ENCODE assay signal across 1 cellular context in genomic region chr7:57201895-57202210, GRCh38.
TF ChIP-seq lines count a peak whose summit lies in the region.

No MANE protein-coding gene starts in this region.

TF ChIP-seq in GM23338, 12 proteins besides CTCF, POLR2A, EP300 and RAD21 (continued from another document):
- TF ChIP-seq ZNF462 (CRISPR knock-in tag; IDR thresholded peaks at IDR 0.05), result no peak
- no peak for TF ChIP-seq ZNF114 (CRISPR knock-in tag; IDR thresholded peaks at IDR 0.05)
- TF ChIP-seq ETS1 (IDR thresholded peaks at IDR 0.05), result no peak
- no peak for TF ChIP-seq NANOG (IDR thresholded peaks at IDR 0.05; ENCODE audit: borderline replicate concordance)
